8 cellular contexts compared by ENCODE assay signal in genomic region chr3:140863481-140864084, GRCh38.
DNase-seq lines count a peak whose midpoint lies in the region; ATAC-seq and TF ChIP-seq lines count a peak whose summit lies in the region.

No MANE protein-coding gene starts in this region.

- H3K9me3 ChIP-seq in breast epithelium: peaks cover 0 to 6% of the 10 kb centered on the region in 2 donors

- H3K27me3 ChIP-seq in breast epithelium: no peaks in the 10 kb centered on the region

- no peaks in the 10 kb centered on the region for H3K4me1 ChIP-seq in breast epithelium

- H3K36me3 ChIP-seq in breast epithelium: no peaks in the 10 kb centered on the region

- peak in 2 of 3 donors; percentile 45 to 55 for TF ChIP-seq CTCF in breast epithelium (IDR thresholded peaks at IDR 0.05)

- no peak for TF ChIP-seq POLR2A in breast epithelium (IDR thresholded peaks at IDR 0.05)

- ATAC-seq in GM18867 (IDR thresholded peaks at IDR 0.05; ENCODE audit: unreplicated experiment) (peak; percentile 57), GM21390 (IDR thresholded peaks at IDR 0.05; ENCODE audit: unreplicated experiment) (no peak)

- H3K4me3 ChIP-seq in breast epithelium: no peak overlapping the region

- intact Hi-C loops in breast epithelium (cut with DNase I; ENCODE audit: low total_unique reads): loop anchor here (5.0 kb wide), 2 partner anchors 824 to 986 kb away; no protein-coding TSS in a partner anchor

- DNase-seq in AML-193 (lab: John Stamatoyannopoulos, UW) (peak; percentile 44 to 64), MV-4-11 (lab: John Stamatoyannopoulos, UW) (peak; percentile 15), SK-N-DZ (ENCODE audit: low spot score) (peak; percentile 55), breast epithelium (ENCODE audit: low spot score in 2 of 2) (peak in 1 of 2 donors; percentile 20), kidney glomerular epithelial cell (lab: John Stamatoyannopoulos, UW) (peak; percentile 63)
- DNase-seq in stimulated activated CD8-positive, alpha-beta memory T cell treated with anti-CD3 and anti-CD28 coated beads, Interleukin-4, amount 100 ng/mL, for 24 hours (ENCODE audit: low read depth): peak; percentile 1

- no peak overlapping the region for H3K27ac ChIP-seq in breast epithelium
